ENCODE assay signal across 8 cellular contexts in the genomic region with DNA sequence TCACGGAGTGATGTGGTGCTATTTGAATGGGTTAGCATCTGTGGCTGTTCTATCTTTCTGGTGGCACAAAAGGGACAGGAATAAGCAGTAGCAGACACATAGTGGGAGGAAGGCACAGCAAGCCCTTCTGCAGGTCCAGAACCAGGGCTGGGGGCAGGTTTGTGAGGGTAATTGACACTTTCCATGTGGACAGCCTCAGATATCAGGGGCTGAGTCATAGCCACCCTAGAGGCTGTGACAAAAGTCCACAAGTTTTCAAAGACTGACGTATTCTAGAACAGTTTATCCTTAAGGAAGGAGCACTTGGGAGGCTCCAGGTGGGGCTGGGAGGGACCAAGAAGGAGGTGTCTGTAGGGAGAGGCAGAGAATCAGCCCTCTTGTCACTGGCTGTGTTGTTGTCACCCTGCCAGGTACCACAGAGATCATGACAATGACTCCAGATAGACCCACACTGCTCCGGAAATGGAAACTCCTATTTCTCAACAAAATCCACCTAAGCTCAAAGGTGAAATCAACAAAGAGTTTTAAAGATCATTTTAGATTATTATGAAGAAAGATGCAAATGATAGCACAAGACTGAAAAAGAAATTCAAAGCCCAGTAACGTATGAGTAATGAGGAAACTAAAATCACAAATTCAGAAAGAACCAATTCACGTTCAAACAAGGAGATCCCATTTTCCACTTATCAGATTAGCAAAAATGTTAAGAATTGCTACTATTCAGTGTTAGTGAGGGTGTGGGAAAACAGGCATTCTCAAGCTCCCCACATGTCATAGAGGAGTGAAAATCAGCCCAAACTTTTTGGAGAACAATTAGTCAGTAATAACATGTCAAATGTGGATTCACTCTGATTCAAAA. TPM values are rescaled to one million over a fixed set of nuclear protein-coding genes. Genes with fewer than 3 reads are reported as not detected.
DNase-seq lines count a peak whose midpoint lies in the region; ATAC-seq and TF ChIP-seq lines count a peak whose summit lies in the region.

No MANE protein-coding gene starts in this region.

- H3K4me3 Mint-ChIP-seq in progenitor cell of endocrine pancreas (ENCODE audit: low read depth), result no peak overlapping the region

- no peak overlapping the region for H3K4me2 ChIP-seq in OCI-LY7 (ENCODE audit: low read length)

- H3K9me3 ChIP-seq in OCI-LY7 (ENCODE audit: low read length), result no peaks in the 10 kb centered on the region

- no peaks in the 10 kb centered on the region for H3K4me1 ChIP-seq in OCI-LY7 (ENCODE audit: insufficient read depth, low read length, poor library complexity, severe bottlenecking)

- no peaks in the 10 kb centered on the region for H3K27me3 Mint-ChIP-seq in progenitor cell of endocrine pancreas

- H3K27ac ChIP-seq in brain microvascular endothelial cell (peak overlapping the region; percentile 44), OCI-LY7 (ENCODE audit: low read depth, low read length, poor library complexity, severe bottlenecking) (no peak overlapping the region)

- H3K79me2 ChIP-seq in OCI-LY7 (ENCODE audit: insufficient read depth, low read depth, low read length), result no peaks in the 10 kb centered on the region

- no peak overlapping the region for H2AFZ ChIP-seq in OCI-LY7 (ENCODE audit: low read length)

- no TSS peak for BruUV-seq in OCI-LY7 (replicated peaks; lab: Mats Ljungman, UMichigan)

- intact Hi-C loops in OCI-LY7 (cut with micrococcal nuclease; ENCODE audit: unreplicated experiment), result no loop called here

- ATAC-seq in GM18511 (IDR thresholded peaks at IDR 0.05; ENCODE audit: unreplicated experiment), result peak; percentile 59

- H3K9me2 ChIP-seq in OCI-LY7 (ENCODE audit: insufficient read depth, low read length), result no peaks in the 10 kb centered on the region

- H3K9me3 Mint-ChIP-seq in progenitor cell of endocrine pancreas (ENCODE audit: low read depth), result no peaks in the 10 kb centered on the region

- no peaks in the 10 kb centered on the region for H3K36me3 Mint-ChIP-seq in progenitor cell of endocrine pancreas (ENCODE audit: insufficient read depth)

- H3K27me3 ChIP-seq in brain microvascular endothelial cell (replicated peaks), result no peaks in the 10 kb centered on the region

- H3K4me1 Mint-ChIP-seq in progenitor cell of endocrine pancreas (ENCODE audit: low read depth), result peaks cover 22% of the 10 kb centered on the region

- POLR2A ChIA-PET in OCI-LY7 (lab: Charles Lee), result interaction anchor here (0.6 to 0.9 kb wide), 3 partner anchors 9 to 328 kb away, joined by 3 to 4 read pairs (median 3); no protein-coding TSS in a partner anchor

- peak overlapping the region; percentile 75 for H3K27ac Mint-ChIP-seq in progenitor cell of endocrine pancreas

- TF ChIP-seq CTCF in brain microvascular endothelial cell (IDR thresholded peaks at IDR 0.05; ENCODE audit: low read depth, low read length, missing control alignments), result no peak
- no peak for TF ChIP-seq CTCF in progenitor cell of endocrine pancreas (IDR thresholded peaks at IDR 0.05; ENCODE audit: unreplicated experiment)
- no peak for TF ChIP-seq CTCF in OCI-LY7 (conservative IDR thresholded peaks at IDR 0.05; ENCODE audit: low read length)

- H3K4me3 ChIP-seq in brain microvascular endothelial cell (ENCODE audit: low read depth, low read length) (no peak overlapping the region), OCI-LY7 (ENCODE audit: low read depth, low read length, poor library complexity, severe bottlenecking) (no peak overlapping the region)

- CTCF ChIA-PET in OCI-LY7 (lab: Charles Lee; ENCODE audit: unreplicated experiment), result no interaction called here

- DNase-seq in HuH-7 (ENCODE audit: low spot score), result peak; percentile 49
- DNase-seq in brain microvascular endothelial cell, result peak; percentile 32
- no peak for DNase-seq in progenitor cell of endocrine pancreas (ENCODE audit: low spot score, unreplicated experiment)
- no peak for DNase-seq in OCI-M2 (lab: John Stamatoyannopoulos, UW; ENCODE audit: unreplicated experiment)
- no peak for DNase-seq in germinal center (ENCODE audit: low spot score)
- no peak for DNase-seq in AML-193 (lab: John Stamatoyannopoulos, UW)
- DNase-seq in OCI-LY7 (ENCODE audit: low spot score), result no peak

- H4K20me1 ChIP-seq in OCI-LY7 (ENCODE audit: insufficient read depth, low read length), result no peaks in the 10 kb centered on the region

- in situ Hi-C loops in brain microvascular endothelial cell (cut with HindIII; ENCODE audit: low pct_ligation_motif_present, low sequenced_read_pairs), result no loop called here

- H3K36me3 ChIP-seq in brain microvascular endothelial cell (replicated peaks) (no peaks in the 10 kb centered on the region), OCI-LY7 (ENCODE audit: insufficient read depth, low read length) (no peaks in the 10 kb centered on the region)

RNA-seq across cellular contexts. Expression of gene NFKBIA, which starts 48.3 kb away (rescaled TPM):
- total RNA-seq in progenitor cell of endocrine pancreas, result 31.8 and 35.7 TPM in 2 replicates
- 100 and 109 TPM in 2 replicates for total RNA-seq in OCI-LY7 (2014; rRNA removed; shearing (Covaris generic))
- total RNA-seq in OCI-LY7 (2022), result 37.0 and 43.6 TPM in 2 replicates

Comparison
In these comparisons a context has a peak if more than half of its experiments do, and no peak if none do; other contexts are left out.
1. DNase-seq: peak in HuH-7 (single experiment) and brain microvascular endothelial cell (single experiment); none in progenitor cell of endocrine pancreas (single experiment), OCI-M2 (single experiment), germinal center (single experiment), AML-193 (0 of 2) and OCI-LY7 (single experiment).